Comparison of ENCODE assay signal across 16 cellular contexts in genomic region chr11:75786101-75786736, GRCh38. TPM values are rescaled to one million over a fixed set of nuclear protein-coding genes. Genes with fewer than 3 reads are reported as not detected.
DNase-seq lines count a peak whose midpoint lies in the region; ATAC-seq and TF ChIP-seq lines count a peak whose summit lies in the region.
"Had no signal": no experiment of that assay in that cellular context is flagged by ENCODE, and none has a peak within 500 bp of the region (broad histone marks: within the 10 kb centered on the region; RNA-seq: fewer than 3 reads in every experiment).

No MANE protein-coding gene starts in this region.

- no peak overlapping the region for H3K4me3 Mint-ChIP-seq in type B pancreatic cell
- H3K4me3 Mint-ChIP-seq: activated T-helper 1 cell treated with anti-CD3 and anti-CD28 coated beads, Interleukin-12 subunit alpha, Interleukin-12 subunit beta, Interleukin-2, Interleukin-4 antibody, amounts not matched to agents 30 ng/mL and 10 ng/mL and 1 ng/mL, durations not matched to agents 14 hours and 24 hours and 36 hours; CD4-positive, CD25-positive, alpha-beta regulatory T cell; naive B cell had no signal

- H3K27me3 Mint-ChIP-seq in type B pancreatic cell: no peaks in the 10 kb centered on the region
- H3K27me3 Mint-ChIP-seq: CD4-positive, CD25-positive, alpha-beta regulatory T cell; naive B cell had no signal

- 68% methylated on average over 8 of the region's 8 CpGs for WGBS in hepatocyte (ENCODE audit: low lambda C conversion rate, missing lambda C conversion rate)

- H3K27ac ChIP-seq in hepatocyte: peak overlapping the region; percentile 81
- H3K27ac ChIP-seq: foreskin keratinocyte, HL-60, right atrium auricular region, suprapubic skin had no signal

- peaks cover 8% of the 10 kb centered on the region for H3K4me1 Mint-ChIP-seq in type B pancreatic cell (ENCODE audit: unreplicated experiment)
- H3K4me1 Mint-ChIP-seq: CD4-positive, CD25-positive, alpha-beta regulatory T cell had no signal

- no peak overlapping the region for H2AFZ ChIP-seq in hepatocyte

- peak; percentile 90 for ATAC-seq in GM19043 (IDR thresholded peaks at IDR 0.05; ENCODE audit: low read depth, unreplicated experiment)
- peak; percentile 65 for ATAC-seq in HG02981 (IDR thresholded peaks at IDR 0.05; ENCODE audit: unreplicated experiment)
- ATAC-seq: foreskin keratinocyte had no signal

- no peaks in the 10 kb centered on the region for H3K9me2 ChIP-seq in hepatocyte (replicated peaks; ENCODE audit: insufficient read depth)

- no peaks in the 10 kb centered on the region for H3K9me3 ChIP-seq in hepatocyte (ENCODE audit: low read depth)
- H3K9me3 ChIP-seq: right atrium auricular region, suprapubic skin had no signal

- H3K36me3 Mint-ChIP-seq in type B pancreatic cell: no peaks in the 10 kb centered on the region
- H3K36me3 Mint-ChIP-seq: CD4-positive, CD25-positive, alpha-beta regulatory T cell had no signal

- H4K20me1 ChIP-seq in hepatocyte (ENCODE audit: insufficient read depth, poor library complexity, severe bottlenecking): no peaks in the 10 kb centered on the region

- no peaks in the 10 kb centered on the region for H3K79me2 ChIP-seq in hepatocyte

- H3K4me3 ChIP-seq in hepatocyte: no peak overlapping the region
- H3K4me3 ChIP-seq: right atrium auricular region, suprapubic skin had no signal

- H3K27ac Mint-ChIP-seq in type B pancreatic cell: peak overlapping the region; percentile 77
- H3K27ac Mint-ChIP-seq: activated T-helper 1 cell treated with anti-CD3 and anti-CD28 coated beads, Interleukin-12 subunit alpha, Interleukin-12 subunit beta, Interleukin-2, Interleukin-4 antibody, amounts not matched to agents 30 ng/mL and 10 ng/mL and 1 ng/mL, durations not matched to agents 14 hours and 24 hours and 36 hours; CD4-positive, CD25-positive, alpha-beta regulatory T cell had no signal

- H3K4me2 ChIP-seq in hepatocyte: no peak overlapping the region

- H3K9me3 Mint-ChIP-seq in type B pancreatic cell: no peaks in the 10 kb centered on the region
- H3K9me3 Mint-ChIP-seq: activated T-helper 1 cell treated with anti-CD3 and anti-CD28 coated beads, Interleukin-12 subunit alpha, Interleukin-12 subunit beta, Interleukin-2, Interleukin-4 antibody, amounts not matched to agents 30 ng/mL and 10 ng/mL and 1 ng/mL, durations not matched to agents 14 hours and 24 hours and 36 hours; CD4-positive, CD25-positive, alpha-beta regulatory T cell; naive B cell had no signal

- no peaks in the 10 kb centered on the region for H3K36me3 ChIP-seq in hepatocyte (replicated peaks; ENCODE audit: insufficient read depth, low read depth)
- H3K36me3 ChIP-seq: right atrium auricular region, suprapubic skin had no signal

- DNase-seq in hepatocyte (ENCODE audit: low spot score) (peak; percentile 87), type B pancreatic cell (ENCODE audit: extremely low spot score, unreplicated experiment) (no peak), NCI-H345 treated with DMSO at 0.1 percent for 48 hours (lab: John Stamatoyannopoulos, UW; ENCODE audit: unreplicated experiment) (no peak), NCI-H2171 (lab: John Stamatoyannopoulos, UW) (no peak)
- no peak for DNase-seq in stimulated activated CD4-positive, alpha-beta T cell treated with anti-CD3 and anti-CD28 coated beads, Interleukin-1b, Interleukin-23, amount 100 ng/mL, for 48 hours
- DNase-seq: activated CD4-positive, alpha-beta T cell treated with anti-CD3 and anti-CD28 coated beads for 4 hours; CD4-positive, CD25-positive, alpha-beta regulatory T cell; foreskin keratinocyte; islet precursor cell; naive B cell had no signal

- H3K4me1 ChIP-seq in hepatocyte (ENCODE audit: insufficient read depth): peaks cover 50% of the 10 kb centered on the region
- H3K4me1 ChIP-seq: foreskin keratinocyte, right atrium auricular region, suprapubic skin had no signal

- TF ChIP-seq CTCF in hepatocyte (IDR thresholded peaks at IDR 0.05; ENCODE audit: poor library complexity) (no peak), type B pancreatic cell (conservative IDR thresholded peaks at IDR 0.05) (no peak)

- H3K27me3 ChIP-seq in hepatocyte: no peaks in the 10 kb centered on the region
- H3K27me3 ChIP-seq: foreskin keratinocyte, right atrium auricular region, suprapubic skin had no signal

RNA-seq across cellular contexts. Expression of gene DGAT2, which starts 17.6 kb away (rescaled TPM):
- total RNA-seq in hepatocyte (52.6 and 60.5 TPM in 2 replicates), type B pancreatic cell (ENCODE audit: low replicate concordance) (5.9 and 11.2 TPM in 2 replicates)
- polyA plus RNA-seq in hepatocyte: 27.5 and 55.6 TPM in 2 replicates

RNA-seq across cellular contexts. Expression of gene UVRAG, which starts 28.8 kb away (rescaled TPM):
- 25.2 and 36.5 TPM in 2 replicates for total RNA-seq in hepatocyte
- polyA plus RNA-seq in hepatocyte: 15.3 and 21.1 TPM in 2 replicates
- total RNA-seq in type B pancreatic cell (ENCODE audit: low replicate concordance): 20.7 and 29.5 TPM in 2 replicates
